In the genomic region with DNA sequence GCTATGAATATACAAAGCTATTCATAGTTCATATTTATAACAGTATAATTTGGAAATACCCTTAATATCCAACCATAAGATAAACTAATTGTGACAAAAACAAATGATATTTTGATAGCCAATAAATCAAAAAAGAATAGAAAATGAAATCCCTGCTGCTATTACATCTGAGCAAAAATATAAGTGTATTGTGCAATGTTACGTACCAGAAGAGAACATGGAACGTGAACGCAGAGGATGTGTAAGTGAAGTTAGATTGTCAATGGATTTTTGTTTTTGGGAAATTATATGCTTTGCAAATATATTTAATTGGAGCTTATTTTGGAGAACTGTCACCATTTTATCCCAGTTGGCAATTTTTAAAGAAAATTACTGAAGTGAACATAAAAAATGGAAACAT, we compare ENCODE assay signal across 28 cellular contexts.
"Had no signal": no experiment of that assay in that cellular context is flagged by ENCODE, and none has a peak within 500 bp of the region (broad histone marks: within the 10 kb centered on the region; RNA-seq: fewer than 3 reads in every experiment).

No MANE protein-coding gene starts in this region.

- H3K27me3 ChIP-seq: ascending aorta had no signal

- DNase-seq: activated CD4-positive, alpha-beta memory T cell treated with anti-CD3 and anti-CD28 coated beads, Interleukin-2, amount 10 ng/mL, durations not matched to agents 7 days and 5 days; activated CD4-positive, alpha-beta T cell treated with anti-CD3 and anti-CD28 coated beads for 1 hour; activated CD4-positive, alpha-beta T cell treated with anti-CD3 and anti-CD28 coated beads for 36 hours; activated CD4-positive, alpha-beta T cell treated with anti-CD3 and anti-CD28 coated beads for 48 hours; activated CD4-positive, alpha-beta T cell treated with anti-CD3 and anti-CD28 coated beads, Interleukin-2, amount 10 ng/mL, durations not matched to agents 7 days and 5 days; activated CD4-positive, alpha-beta T cell treated with anti-CD3 and anti-CD28 coated beads, Interleukin-2, amount 50 U/mL, for 48 hours; activated CD4-positive, CD25-positive, alpha-beta regulatory T cell; activated CD8-positive, alpha-beta memory T cell treated with anti-CD3 and anti-CD28 coated beads for 24 hours; activated CD8-positive, alpha-beta memory T cell treated with anti-CD3 and anti-CD28 coated beads, Interleukin-2, amount 10 ng/mL, durations not matched to agents 7 days and 5 days; activated CD8-positive, alpha-beta memory T cell treated with anti-CD3 and anti-CD28 coated beads, Interleukin-2, amount 50 U/mL, for 48 hours; activated CD8-positive, alpha-beta T cell treated with anti-CD3 and anti-CD28 coated beads, Interleukin-2, amount 10 ng/mL, durations not matched to agents 7 days and 5 days; activated effector memory CD4-positive, alpha-beta T cell treated with Interleukin-2 at 50 U/mL for 16 hours; activated gamma-delta T cell; activated naive CD4-positive, alpha-beta T cell treated with anti-CD3 and anti-CD28 coated beads, Interleukin-2, amount 10 ng/mL, durations not matched to agents 7 days and 5 days; activated naive CD4-positive, alpha-beta T cell treated with Interleukin-2 at 50 U/mL for 16 hours; activated naive CD8-positive, alpha-beta T cell treated with anti-CD3 and anti-CD28 coated beads, Interleukin-2, amount 10 ng/mL, durations not matched to agents 7 days and 5 days; activated naive CD8-positive, alpha-beta T cell treated with anti-CD3 and anti-CD28 coated beads, Interleukin-2, amount 50 U/mL, for 24 hours; activated T-cell treated with anti-CD3 and anti-CD28 coated beads, Interleukin-2, amount 50 U/mL, for 24 hours; activated T-cell treated with anti-CD3 and anti-CD28 coated beads, Interleukin-2, amount 50 U/mL, for 48 hours; amygdala; anterior cingulate cortex; central memory CD4-positive, alpha-beta T cell; T-helper 1 cell; T-helper 2 cell; T-helper 9 cell had no signal

- H3K4me3 ChIP-seq: ascending aorta had no signal

- ATAC-seq: activated CD4-positive, alpha-beta T cell treated with anti-CD3 and anti-CD28 coated beads for 36 hours; activated CD4-positive, CD25-positive, alpha-beta regulatory T cell treated with anti-CD3 and anti-CD28 coated beads, Interleukin-2, amount 50 U/mL, for 24 hours; activated CD8-positive, alpha-beta memory T cell treated with anti-CD3 and anti-CD28 coated beads, Interleukin-2, amount 10 ng/mL, durations not matched to agents 7 days and 5 days; activated CD8-positive, alpha-beta T cell treated with anti-CD3 and anti-CD28 coated beads, Interleukin-2, amount 10 ng/mL, durations not matched to agents 7 days and 5 days; activated naive CD8-positive, alpha-beta T cell treated with anti-CD3 and anti-CD28 coated beads, Interleukin-2, amount 50 U/mL, for 24 hours had no signal

- H3K36me3 ChIP-seq: ascending aorta had no signal

- H3K4me1 ChIP-seq: ascending aorta had no signal

- H3K9me3 ChIP-seq: ascending aorta had no signal

- H3K27ac ChIP-seq: ascending aorta, VCaP had no signal
